In genomic region chr4:102823897-102824296, GRCh38 we compare ENCODE assay signal across 10 cellular contexts. TPM values are rescaled to one million over a fixed set of nuclear protein-coding genes. Genes with fewer than 3 reads are reported as not detected.
DNase-seq lines count a peak whose midpoint lies in the region; ATAC-seq and TF ChIP-seq lines count a peak whose summit lies in the region.
"Had no signal": no experiment of that assay in that cellular context is flagged by ENCODE, and none has a peak within 500 bp of the region (broad histone marks: within the 10 kb centered on the region; RNA-seq: fewer than 3 reads in every experiment).

No MANE protein-coding gene starts in this region.

- no peak for DNase-seq in activated naive CD8-positive, alpha-beta T cell treated with anti-CD3 and anti-CD28 coated beads, Interleukin-2, amount 50 U/mL, for 24 hours
- DNase-seq in ascending aorta (ENCODE audit: low spot score in 2 of 2), result no peak
- no peak for DNase-seq in tibial artery
- no peak for DNase-seq in H4 (ENCODE audit: low spot score)
- DNase-seq in mucosa of descending colon, result no peak
- DNase-seq: activated T-cell treated with anti-CD3 and anti-CD28 coated beads, Interleukin-2, amount 50 U/mL, for 1 hour; head of caudate nucleus had no signal

- H3K27ac ChIP-seq in ascending aorta, result peak overlapping the region; percentile 100
- no peak overlapping the region for H3K27ac ChIP-seq in liver (ENCODE audit: low read depth in 1 of 2, low read length in 2 of 2)
- peak overlapping the region; percentile 99 to 100 for H3K27ac ChIP-seq in tibial artery

- 45% methylated on average over 4 of the region's 4 CpGs for WGBS in liver

- H3K36me3 ChIP-seq in ascending aorta (peaks cover 0 to 4% of the 10 kb centered on the region in 2 donors), liver (ENCODE audit: control insufficient read depth in 4 of 4, insufficient read depth in 3 of 4, low read depth in 1 of 4, low read length in 3 of 4) (peaks cover 0 to 2% (median 0%) of the 10 kb centered on the region in 4 donors), tibial artery (no peaks in the 10 kb centered on the region), mucosa of descending colon (ENCODE audit: low read depth) (peaks cover 5% of the 10 kb centered on the region)

- H3K27me3 ChIP-seq in ascending aorta, result no peaks in the 10 kb centered on the region
- H3K27me3 ChIP-seq in liver (ENCODE audit: control insufficient read depth in 4 of 4, insufficient read depth in 4 of 4, low read length in 3 of 4), result no peaks in the 10 kb centered on the region
- H3K27me3 ChIP-seq in tibial artery, result no peaks in the 10 kb centered on the region

- intact Hi-C loops in ascending aorta (cut with DNase I), result loop anchor here (2.0 kb wide), 1 partner anchor 393 kb away; no protein-coding TSS in a partner anchor
- intact Hi-C loops in tibial artery (cut with DNase I; ENCODE audit: low total_unique reads), result loop anchor here (10.0 kb wide), 1 partner anchor 59 kb away; the partner anchor contains the start of gene MANBA
- intact Hi-C loops in mucosa of descending colon (cut with DNase I, micrococcal nuclease), result loop anchor here in 1 of 2 donors (5.0 kb wide), 1 partner anchor 188 kb away; no protein-coding TSS in a partner anchor

- ATAC-seq in activated naive CD8-positive, alpha-beta T cell treated with anti-CD3 and anti-CD28 coated beads, Interleukin-2, amount 50 U/mL, for 24 hours, result no peak
- no peak for ATAC-seq in HG03460 (IDR thresholded peaks at IDR 0.05; ENCODE audit: unreplicated experiment)
- ATAC-seq in mucosa of descending colon, result no peak

- H3K9me3 ChIP-seq in ascending aorta (no peaks in the 10 kb centered on the region), liver (ENCODE audit: control insufficient read depth in 4 of 4, low read length in 3 of 4) (no peaks in the 10 kb centered on the region), tibial artery (no peaks in the 10 kb centered on the region), mucosa of descending colon (no peaks in the 10 kb centered on the region)

- H3K4me3 Mint-ChIP-seq in activated naive CD8-positive, alpha-beta T cell, result no peak overlapping the region
- H3K4me3 Mint-ChIP-seq in activated naive CD8-positive, alpha-beta T cell treated with anti-CD3 and anti-CD28 coated beads, Interleukin-2, amount 50 U/mL, for 24 hours, result no peak overlapping the region

- H3K27ac Mint-ChIP-seq in activated naive CD8-positive, alpha-beta T cell, result peak overlapping the region; percentile 62
- no peak overlapping the region for H3K27ac Mint-ChIP-seq in activated naive CD8-positive, alpha-beta T cell treated with anti-CD3 and anti-CD28 coated beads, Interleukin-2, amount 50 U/mL, for 24 hours

- H3K36me3 Mint-ChIP-seq in activated naive CD8-positive, alpha-beta T cell, result peaks cover 18% of the 10 kb centered on the region
- H3K36me3 Mint-ChIP-seq in activated naive CD8-positive, alpha-beta T cell treated with anti-CD3 and anti-CD28 coated beads, Interleukin-2, amount 50 U/mL, for 24 hours (ENCODE audit: low read depth), result peaks cover 38% of the 10 kb centered on the region

- TF ChIP-seq CTCF in ascending aorta (IDR thresholded peaks at IDR 0.05) (no peak), liver (IDR thresholded peaks at IDR 0.05; ENCODE audit: low read depth, low read length, missing input control) (no peak), tibial artery (IDR thresholded peaks at IDR 0.05) (no peak), mucosa of descending colon (IDR thresholded peaks at IDR 0.05) (no peak)

- H3K9me3 Mint-ChIP-seq in activated naive CD8-positive, alpha-beta T cell (ENCODE audit: low read depth), result no peaks in the 10 kb centered on the region
- H3K9me3 Mint-ChIP-seq in activated naive CD8-positive, alpha-beta T cell treated with anti-CD3 and anti-CD28 coated beads, Interleukin-2, amount 50 U/mL, for 24 hours, result no peaks in the 10 kb centered on the region

- no peak overlapping the region for H3K9ac ChIP-seq in liver (ENCODE audit: low read depth in 1 of 2, low read length in 2 of 2)

- TF ChIP-seq RAD21 in liver (IDR thresholded peaks at IDR 0.05), result no peak

- H3K27me3 Mint-ChIP-seq in activated naive CD8-positive, alpha-beta T cell, result no peaks in the 10 kb centered on the region
- H3K27me3 Mint-ChIP-seq in activated naive CD8-positive, alpha-beta T cell treated with anti-CD3 and anti-CD28 coated beads, Interleukin-2, amount 50 U/mL, for 24 hours, result no peaks in the 10 kb centered on the region

- H3K4me1 ChIP-seq in ascending aorta (peaks cover 7 to 38% of the 10 kb centered on the region in 2 donors), liver (ENCODE audit: control insufficient read depth in 4 of 4, insufficient read depth in 4 of 4, low read length in 3 of 4) (peaks cover 12 to 54% (median 38%) of the 10 kb centered on the region in 4 donors), tibial artery (peaks cover 0 to 59% (median 32%) of the 10 kb centered on the region in 4 donors), mucosa of descending colon (ENCODE audit: low read depth) (peaks cover 41% of the 10 kb centered on the region)

- H3K4me3 ChIP-seq in ascending aorta (peak overlapping the region; percentile 83 to 88), liver (ENCODE audit: low read depth in 1 of 3, low read length in 3 of 3) (peak overlapping the region; percentile 22 to 99 (median 25)), tibial artery (peak overlapping the region; percentile 75 to 76), mucosa of descending colon (no peak overlapping the region)

- H3K4me1 Mint-ChIP-seq in activated naive CD8-positive, alpha-beta T cell (ENCODE audit: low read depth), result peaks cover 60% of the 10 kb centered on the region
- peaks cover 62% of the 10 kb centered on the region for H3K4me1 Mint-ChIP-seq in activated naive CD8-positive, alpha-beta T cell treated with anti-CD3 and anti-CD28 coated beads, Interleukin-2, amount 50 U/mL, for 24 hours

TF ChIP-seq in liver, 16 proteins besides CTCF, POLR2A, EP300 and RAD21:
- TF ChIP-seq YY1 (IDR thresholded peaks at IDR 0.05) (no peak), RXRA (IDR thresholded peaks at IDR 0.05) (no peak), ATF3 (IDR thresholded peaks at IDR 0.05) (no peak), FOXA2 (IDR thresholded peaks at IDR 0.05) (no peak), SP1 (IDR thresholded peaks at IDR 0.05) (no peak)
- TF ChIP-seq, protein P1, sequence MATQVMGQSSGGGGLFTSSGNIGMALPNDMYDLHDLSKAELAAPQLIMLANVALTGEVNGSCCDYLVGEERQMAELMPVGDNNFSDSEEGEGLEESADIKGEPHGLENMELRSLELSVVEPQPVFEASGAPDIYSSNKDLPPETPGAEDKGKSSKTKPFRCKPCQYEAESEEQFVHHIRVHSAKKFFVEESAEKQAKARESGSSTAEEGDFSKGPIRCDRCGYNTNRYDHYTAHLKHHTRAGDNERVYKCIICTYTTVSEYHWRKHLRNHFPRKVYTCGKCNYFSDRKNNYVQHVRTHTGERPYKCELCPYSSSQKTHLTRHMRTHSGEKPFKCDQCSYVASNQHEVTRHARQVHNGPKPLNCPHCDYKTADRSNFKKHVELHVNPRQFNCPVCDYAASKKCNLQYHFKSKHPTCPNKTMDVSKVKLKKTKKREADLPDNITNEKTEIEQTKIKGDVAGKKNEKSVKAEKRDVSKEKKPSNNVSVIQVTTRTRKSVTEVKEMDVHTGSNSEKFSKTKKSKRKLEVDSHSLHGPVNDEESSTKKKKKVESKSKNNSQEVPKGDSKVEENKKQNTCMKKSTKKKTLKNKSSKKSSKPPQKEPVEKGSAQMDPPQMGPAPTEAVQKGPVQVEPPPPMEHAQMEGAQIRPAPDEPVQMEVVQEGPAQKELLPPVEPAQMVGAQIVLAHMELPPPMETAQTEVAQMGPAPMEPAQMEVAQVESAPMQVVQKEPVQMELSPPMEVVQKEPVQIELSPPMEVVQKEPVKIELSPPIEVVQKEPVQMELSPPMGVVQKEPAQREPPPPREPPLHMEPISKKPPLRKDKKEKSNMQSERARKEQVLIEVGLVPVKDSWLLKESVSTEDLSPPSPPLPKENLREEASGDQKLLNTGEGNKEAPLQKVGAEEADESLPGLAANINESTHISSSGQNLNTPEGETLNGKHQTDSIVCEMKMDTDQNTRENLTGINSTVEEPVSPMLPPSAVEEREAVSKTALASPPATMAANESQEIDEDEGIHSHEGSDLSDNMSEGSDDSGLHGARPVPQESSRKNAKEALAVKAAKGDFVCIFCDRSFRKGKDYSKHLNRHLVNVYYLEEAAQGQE (IDR thresholded peaks at IDR 0.05), result peak; percentile 42

RNA-seq across cellular contexts. Expression of gene UBE2D3, which starts 3.5 kb away (rescaled TPM):
- total RNA-seq in ascending aorta (379 TPM), liver (100 to 1,000 TPM; 166 to 231 TPM), mucosa of descending colon (100 to 1,000 TPM; 290 to 303 (median 293) TPM)
- polyA plus RNA-seq in liver, result 100 to 1,000 TPM; 133 to 134 TPM
- total RNA-seq in H4 (2014; rRNA removed; shearing (Covaris generic)), result 438 and 525 TPM in 2 replicates

RNA-seq across cellular contexts. Expression of gene CISD2, which starts 44.9 kb away (rescaled TPM):
- total RNA-seq in ascending aorta, result 10.4 TPM
- 10 to 100 TPM; 31.5 to 70.5 TPM for total RNA-seq in liver
- 10 to 100 TPM; 39.3 to 83.2 TPM for polyA plus RNA-seq in liver
- total RNA-seq in H4 (2014; rRNA removed; shearing (Covaris generic)), result 58.9 and 69.2 TPM in 2 replicates
- 10 to 100 TPM; 22.5 to 24.5 (median 23.1) TPM for total RNA-seq in mucosa of descending colon

Comparison
In these comparisons a context has a peak if more than half of its experiments do, and no peak if none do; other contexts are left out.
1. H3K27ac ChIP-seq: peak in ascending aorta (2 of 2) and tibial artery (2 of 2); none in liver (0 of 2).